In genomic region chr2:201344663-201345366, GRCh38 we compare ENCODE assay signal across 10 cellular contexts. TPM values are rescaled to one million over a fixed set of nuclear protein-coding genes. Genes with fewer than 3 reads are reported as not detected.
DNase-seq lines count a peak whose midpoint lies in the region; ATAC-seq, FAIRE-seq and TF ChIP-seq lines count a peak whose summit lies in the region.
"Had no signal": no experiment of that assay in that cellular context is flagged by ENCODE, and none has a peak within 500 bp of the region (broad histone marks: within the 10 kb centered on the region; RNA-seq: fewer than 3 reads in every experiment).

No MANE protein-coding gene starts in this region.

- H3K14ac ChIP-seq in trophoblast cell (ENCODE audit: low read length), result no peak overlapping the region

- H3K4me2 ChIP-seq in trophoblast cell (ENCODE audit: low read length), result no peak overlapping the region

- H2BK120ac ChIP-seq in trophoblast cell (ENCODE audit: insufficient read depth, low read length, poor library complexity), result no peak overlapping the region

- no peak overlapping the region for H2BK12ac ChIP-seq in trophoblast cell (ENCODE audit: low read length)

- no peak overlapping the region for H4K8ac ChIP-seq in trophoblast cell (ENCODE audit: low read depth, low read length)

- no peak overlapping the region for H4K12ac ChIP-seq in trophoblast cell (ENCODE audit: low read depth, low read length)

- no peak overlapping the region for H2BK5ac ChIP-seq in trophoblast cell (ENCODE audit: low read depth, low read length, poor library complexity)

- DNase-seq in brain microvascular endothelial cell (no peak), trophoblast cell (no peak), right atrium auricular region (ENCODE audit: low spot score) (no peak), NCI-H1048 (lab: John Stamatoyannopoulos, UW) (no peak), RCC 7860 (ENCODE audit: low spot score) (no peak)
- DNase-seq: right cardiac atrium, T-cell had no signal

- H2AK5ac ChIP-seq in trophoblast cell (ENCODE audit: low read length), result no peak overlapping the region

- no peaks in the 10 kb centered on the region for H3K79me2 ChIP-seq in trophoblast cell (ENCODE audit: control insufficient read depth, insufficient read depth, low read length, poor library complexity)

- no peak overlapping the region for H4K91ac ChIP-seq in trophoblast cell (ENCODE audit: low read depth, low read length)

- H3K27me3 ChIP-seq in brain microvascular endothelial cell (replicated peaks) (no peaks in the 10 kb centered on the region), trophoblast cell (ENCODE audit: insufficient read depth, low read length) (no peaks in the 10 kb centered on the region), right atrium auricular region (no peaks in the 10 kb centered on the region)

- ATAC-seq in GM21423 (IDR thresholded peaks at IDR 0.05; ENCODE audit: unreplicated experiment) (peak; percentile 92), HG03196 (IDR thresholded peaks at IDR 0.05; ENCODE audit: unreplicated experiment) (peak; percentile 84)
- ATAC-seq: right cardiac atrium had no signal

- no peak overlapping the region for H3K4me3 ChIP-seq in brain microvascular endothelial cell (ENCODE audit: low read depth, low read length)
- H3K4me3 ChIP-seq in trophoblast cell (ENCODE audit: low read depth, low read length), result no peak overlapping the region
- no peak overlapping the region for H3K4me3 ChIP-seq in right atrium auricular region

- H2AFZ ChIP-seq in trophoblast cell (ENCODE audit: insufficient read depth, low read length, poor library complexity), result no peak overlapping the region

- H3K18ac ChIP-seq in trophoblast cell (ENCODE audit: low read length), result no peak overlapping the region

- H3K36me3 ChIP-seq in brain microvascular endothelial cell (replicated peaks) (peaks cover 5% of the 10 kb centered on the region), trophoblast cell (ENCODE audit: control insufficient read depth in 1 of 2, insufficient read depth in 2 of 2, low read length in 2 of 2) (no peaks in the 10 kb centered on the region), right atrium auricular region (peaks cover 40% of the 10 kb centered on the region)

- H3K4me1 ChIP-seq in trophoblast cell (ENCODE audit: control insufficient read depth in 1 of 2, insufficient read depth in 2 of 2, low read length in 2 of 2), result peaks cover 2 to 3% of the 10 kb centered on the region in 2 experiments
- H3K4me1 ChIP-seq in right atrium auricular region, result peaks cover 0 to 5% of the 10 kb centered on the region in 2 donors

- no peak overlapping the region for H3K9ac ChIP-seq in trophoblast cell (ENCODE audit: low read length)

- peak; percentile 43; the same call in 2 of the 3 replicates for TF ChIP-seq CTCF in GM12872 (IDR thresholded peaks at IDR 0.05; ENCODE audit: insufficient read depth, low read depth, low read length)
- peak; percentile 31 for TF ChIP-seq CTCF in brain microvascular endothelial cell (IDR thresholded peaks at IDR 0.05; ENCODE audit: low read depth, low read length, missing control alignments)
- no peak for TF ChIP-seq CTCF in right atrium auricular region (IDR thresholded peaks at IDR 0.05)

- H3K27ac ChIP-seq in brain microvascular endothelial cell (no peak overlapping the region), trophoblast cell (ENCODE audit: low read depth, low read length) (no peak overlapping the region), right atrium auricular region (no peak overlapping the region)

- H3K4ac ChIP-seq in trophoblast cell (ENCODE audit: low read depth, low read length), result no peak overlapping the region

- in situ Hi-C loops in brain microvascular endothelial cell (cut with HindIII; ENCODE audit: low pct_ligation_motif_present, low sequenced_read_pairs), result no loop called here

- H3K23ac ChIP-seq in trophoblast cell (ENCODE audit: low read length), result no peak overlapping the region

- no peaks in the 10 kb centered on the region for H3K79me1 ChIP-seq in trophoblast cell (ENCODE audit: low read length)

- no peak for FAIRE-seq in RCC 7860 (lab: Jason Lieb, UNC)

- peaks cover 2% of the 10 kb centered on the region for H3K9me3 ChIP-seq in trophoblast cell (ENCODE audit: insufficient read depth, low read depth, low read length)
- H3K9me3 ChIP-seq in right atrium auricular region, result no peaks in the 10 kb centered on the region

- no CpG with 5 or more reads among the region's 1 CpG for WGBS in trophoblast cell (ENCODE audit: extremely low coverage, insufficient coverage, insufficient read length)

RNA-seq across cellular contexts. Expression of gene FLACC1, which starts 12.3 kb away (rescaled TPM):
- polyA plus RNA-seq in trophoblast cell (2013), result 0.25 and 0.55 TPM in 2 replicates
- total RNA-seq in right atrium auricular region, result 1 to 10 TPM; 6.2 to 7.5 TPM

Comparison
In these comparisons a context has a peak if more than half of its experiments do, and no peak if none do; other contexts are left out.
1. CTCF ChIP-seq: peak in GM12872 (single experiment) and brain microvascular endothelial cell (single experiment); none in right atrium auricular region (0 of 2).